ENCODE assay signal across 8 cellular contexts in the genomic region with DNA sequence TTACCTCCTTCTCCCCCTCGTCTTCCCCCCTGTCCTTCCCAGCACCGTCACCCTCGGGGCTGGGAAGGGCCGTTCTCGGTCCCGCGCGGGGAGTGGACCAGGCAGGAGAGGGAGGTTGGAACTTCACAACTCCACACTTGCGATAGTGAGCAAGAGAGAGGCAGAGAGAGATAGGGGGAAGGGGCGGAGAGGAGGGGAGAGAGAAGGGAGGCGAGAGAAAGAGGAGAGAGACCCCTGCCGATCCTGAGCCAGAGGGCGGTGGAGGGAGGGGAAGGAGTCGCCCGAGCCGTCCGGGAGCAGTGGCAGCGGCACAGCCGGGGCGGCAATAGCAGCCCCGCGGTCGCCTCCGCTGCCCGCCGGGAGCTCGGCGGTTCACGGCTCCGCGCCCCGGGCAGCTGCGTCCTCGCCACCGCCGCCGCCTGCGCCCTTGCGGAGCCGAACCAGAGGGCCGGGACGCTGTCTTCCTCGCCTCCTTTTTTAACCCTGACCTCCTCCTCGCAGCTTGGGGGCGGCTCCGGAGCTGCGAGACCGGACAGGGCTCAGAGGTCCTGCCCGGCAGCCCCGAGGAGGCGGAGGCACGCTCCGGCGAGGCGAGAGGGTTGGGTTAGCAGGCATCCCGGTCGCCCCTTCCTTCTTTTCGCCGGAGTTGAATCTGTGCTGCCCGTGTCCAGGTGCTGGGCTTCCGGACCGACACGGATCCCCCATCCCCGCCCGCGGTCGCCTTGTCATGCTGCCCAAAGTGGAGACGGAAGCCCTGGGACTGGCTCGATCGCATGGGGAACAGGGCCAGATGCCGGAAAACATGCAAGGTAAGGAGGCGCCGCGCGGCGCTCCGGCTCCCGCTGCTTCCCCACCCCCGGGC. TPM values are rescaled to one million over a fixed set of nuclear protein-coding genes. Genes with fewer than 3 reads are reported as not detected.
DNase-seq lines count a peak whose midpoint lies in the region; ATAC-seq lines count a peak whose summit lies in the region.

No MANE protein-coding gene starts in this region.

- H3K9ac ChIP-seq in HUES48 (ENCODE audit: low read depth, low read length): peak overlapping the region; percentile 36; the same call in 1 of the 2 replicates
- no peak overlapping the region for H3K9ac ChIP-seq in trophoblast cell (ENCODE audit: low read length)

- H3K18ac ChIP-seq in trophoblast cell (ENCODE audit: low read length): no peak overlapping the region

- H2BK120ac ChIP-seq in trophoblast cell (ENCODE audit: insufficient read depth, low read length, poor library complexity): no peak overlapping the region

- no peak overlapping the region for H2BK12ac ChIP-seq in trophoblast cell (ENCODE audit: low read length)

- H3K4me1 ChIP-seq in HUES48 (ENCODE audit: control insufficient read depth, insufficient read depth, low read length): peaks cover 60% of the 10 kb centered on the region
- H3K4me1 ChIP-seq in trophoblast cell (ENCODE audit: control insufficient read depth in 1 of 2, insufficient read depth in 2 of 2, low read length in 2 of 2): peaks cover 2 to 16% of the 10 kb centered on the region in 2 experiments

- no peak overlapping the region for H3K14ac ChIP-seq in trophoblast cell (ENCODE audit: low read length)

- peak; percentile 77 for DNase-seq in D341Med (ENCODE audit: low spot score)
- peak; percentile 69 for DNase-seq in UCSD-AML1 (lab: John Stamatoyannopoulos, UW; ENCODE audit: unreplicated experiment)
- peak; percentile 50 for DNase-seq in germinal center (ENCODE audit: low spot score)
- DNase-seq in trophoblast cell: peak in 1 of 2 donors; percentile 49
- DNase-seq in effector CD4-positive, alpha-beta T cell: no peak

- ATAC-seq in HG02763 (IDR thresholded peaks at IDR 0.05; ENCODE audit: unreplicated experiment): no peak
- no peak for ATAC-seq in GM18517 (IDR thresholded peaks at IDR 0.05; ENCODE audit: unreplicated experiment)

- no peaks in the 10 kb centered on the region for H3K79me2 ChIP-seq in trophoblast cell (ENCODE audit: control insufficient read depth, insufficient read depth, low read length, poor library complexity)

- H3K4me2 ChIP-seq in trophoblast cell (ENCODE audit: low read length): peak overlapping the region; percentile 94

- no peak overlapping the region for H3K4ac ChIP-seq in trophoblast cell (ENCODE audit: low read depth, low read length)

- no peaks in the 10 kb centered on the region for H3K79me1 ChIP-seq in trophoblast cell (ENCODE audit: low read length)

- H4K8ac ChIP-seq in trophoblast cell (ENCODE audit: low read depth, low read length): no peak overlapping the region

- WGBS in trophoblast cell (ENCODE audit: extremely low coverage, insufficient coverage, insufficient read length): no CpG with 5 or more reads among the region's 79 CpGs

- no peaks in the 10 kb centered on the region for H3K9me3 ChIP-seq in HUES48 (ENCODE audit: control insufficient read depth, insufficient read depth, low read length)
- H3K9me3 ChIP-seq in trophoblast cell (ENCODE audit: insufficient read depth, low read depth, low read length): peaks cover 2% of the 10 kb centered on the region

- H3K27ac ChIP-seq in HUES48 (ENCODE audit: low read depth, low read length) (peak overlapping the region; percentile 42), trophoblast cell (ENCODE audit: low read depth, low read length) (no peak overlapping the region)

- no peak overlapping the region for H4K12ac ChIP-seq in trophoblast cell (ENCODE audit: low read depth, low read length)

- no peak overlapping the region for H4K91ac ChIP-seq in trophoblast cell (ENCODE audit: low read depth, low read length)

- H2AFZ ChIP-seq in trophoblast cell (ENCODE audit: insufficient read depth, low read length, poor library complexity): peak overlapping the region; percentile 58

- peak overlapping the region; percentile 89 for H3K4me3 ChIP-seq in HUES48 (ENCODE audit: low read depth, low read length)
- peak overlapping the region; percentile 62 for H3K4me3 ChIP-seq in trophoblast cell (ENCODE audit: low read depth, low read length)

- H3K23ac ChIP-seq in trophoblast cell (ENCODE audit: low read length): no peak overlapping the region

- H3K27me3 ChIP-seq in HUES48 (ENCODE audit: control insufficient read depth, insufficient read depth, low read length): peaks cover 93% of the 10 kb centered on the region
- peaks cover 81% of the 10 kb centered on the region for H3K27me3 ChIP-seq in trophoblast cell (ENCODE audit: insufficient read depth, low read length)

- no peak overlapping the region for H2BK5ac ChIP-seq in trophoblast cell (ENCODE audit: low read depth, low read length, poor library complexity)

- no peak overlapping the region for H2AK5ac ChIP-seq in trophoblast cell (ENCODE audit: low read length)

- H3K36me3 ChIP-seq in HUES48 (ENCODE audit: control insufficient read depth, insufficient read depth, low read length) (no peaks in the 10 kb centered on the region), trophoblast cell (ENCODE audit: control insufficient read depth in 1 of 2, insufficient read depth in 2 of 2, low read length in 2 of 2) (no peaks in the 10 kb centered on the region)

RNA-seq across cellular contexts. Expression of gene NR5A2, which starts 11.7 kb away (rescaled TPM):
- polyA plus RNA-seq in trophoblast cell (2013): not detected in 2 replicates
